11 cellular contexts compared by ENCODE assay signal in genomic region chr4:78297075-78297815, GRCh38.
DNase-seq lines count a peak whose midpoint lies in the region; ATAC-seq, FAIRE-seq and TF ChIP-seq lines count a peak whose summit lies in the region.
"Had no signal": no experiment of that assay in that cellular context is flagged by ENCODE, and none has a peak within 500 bp of the region (broad histone marks: within the 10 kb centered on the region; RNA-seq: fewer than 3 reads in every experiment).

No MANE protein-coding gene starts in this region.

- no peak overlapping the region for H3K9ac ChIP-seq in MM.1S (ENCODE audit: low read length)

- peak; percentile 52 for ATAC-seq in GM21515 (IDR thresholded peaks at IDR 0.05; ENCODE audit: unreplicated experiment)
- ATAC-seq in pancreas = no peak

- no peaks in the 10 kb centered on the region for H3K36me3 ChIP-seq in MM.1S (replicated peaks; ENCODE audit: insufficient read depth, low read length)
- no peaks in the 10 kb centered on the region for H3K36me3 ChIP-seq in pancreas
- H3K36me3 ChIP-seq: cardiac muscle cell had no signal

- H3K9me2 ChIP-seq in MM.1S (replicated peaks; ENCODE audit: insufficient read depth, low read length) = 0 out of 2 replicates have a peak, but pooled peaks cover 2% of the 10 kb centered on the region

- FAIRE-seq in pancreas (lab: Jason Lieb, UNC) = no peak

- DNase-seq in GM04504 (ENCODE audit: low read depth) (peak; percentile 38), MM.1S (peak; percentile 16), fibroblast of pulmonary artery (ENCODE audit: low read depth) (peak; percentile 20), globus pallidus (ENCODE audit: low spot score) (no peak), NCI-H2171 treated with DMSO at 0.1 percent for 48 hours (lab: John Stamatoyannopoulos, UW) (no peak), pancreas (no peak)
- no peak for DNase-seq in stimulated activated CD4-positive, alpha-beta T cell treated with anti-CD3 and anti-CD28 coated beads, Interleukin-12 subunit alpha, Interleukin-12 subunit beta, amount 100 ng/mL, for 4 hours
- DNase-seq: activated CD4-positive, alpha-beta T cell treated with anti-CD3 and anti-CD28 coated beads for 4 hours; CD4-positive, CD25-positive, alpha-beta regulatory T cell had no signal

- no peaks in the 10 kb centered on the region for H3K27me3 ChIP-seq in MM.1S (replicated peaks; ENCODE audit: insufficient read depth, low read length)
- H3K27me3 ChIP-seq in pancreas = no peaks in the 10 kb centered on the region
- H3K27me3 ChIP-seq: cardiac muscle cell had no signal

- H3K79me2 ChIP-seq in MM.1S (ENCODE audit: low read length) = no peaks in the 10 kb centered on the region

- H4K20me1 ChIP-seq in MM.1S (ENCODE audit: insufficient read depth, low read length) = no peaks in the 10 kb centered on the region

- H3K9me3 ChIP-seq in MM.1S (replicated peaks; ENCODE audit: insufficient read depth, low read length) (no peaks in the 10 kb centered on the region), pancreas (no peaks in the 10 kb centered on the region)

- H2AFZ ChIP-seq in MM.1S (ENCODE audit: low read length) = no peak overlapping the region

- intact Hi-C loops in pancreas (cut with DNase I) = no loop called here

- TF ChIP-seq CTCF in MM.1S (IDR thresholded peaks at IDR 0.05; ENCODE audit: low read length) (no peak), fibroblast of pulmonary artery (IDR thresholded peaks at IDR 0.05; ENCODE audit: low read length, missing control alignments) (no peak), pancreas (IDR thresholded peaks at IDR 0.05) (no peak)

- H3K4me2 ChIP-seq in MM.1S (ENCODE audit: low read depth, low read length) = peak overlapping the region; percentile 24; the same call in 1 of the 2 replicates

- H3K4me1 ChIP-seq in MM.1S (ENCODE audit: low read length) (peaks cover 7% of the 10 kb centered on the region; the same call in 1 of the 2 replicates), pancreas (no peaks in the 10 kb centered on the region)

- no peak overlapping the region for H3K27ac ChIP-seq in MM.1S (ENCODE audit: low read length)
- H3K27ac ChIP-seq in pancreas = no peak overlapping the region
- H3K27ac ChIP-seq: cardiac muscle cell had no signal

- no peak overlapping the region for H3K4me3 ChIP-seq in MM.1S (ENCODE audit: low read length)
- H3K4me3 ChIP-seq in fibroblast of pulmonary artery (replicated peaks; ENCODE audit: low read depth, low read length) = no peak overlapping the region
- H3K4me3 ChIP-seq in pancreas = no peak overlapping the region
- H3K4me3 ChIP-seq: cardiac muscle cell had no signal

- no peaks in the 10 kb centered on the region for H3F3A ChIP-seq in MM.1S (ENCODE audit: insufficient read depth, low read length)

- 43 to 60% methylated on average over 3 of the region's 3 CpGs for WGBS in pancreas, 2 donors

Comparison
In these comparisons a context has a peak if more than half of its experiments do, and no peak if none do; other contexts are left out.
1. DNase-seq: peak in GM04504 (single experiment), MM.1S (single experiment) and fibroblast of pulmonary artery (single experiment); none in globus pallidus (single experiment), stimulated activated CD4-positive, alpha-beta T cell treated with anti-CD3 and anti-CD28 coated beads, Interleukin-12 subunit alpha, Interleukin-12 subunit beta, amount 100 ng/mL, for 4 hours (single experiment), NCI-H2171 treated with DMSO at 0.1 percent for 48 hours (single experiment) and pancreas (0 of 6).